ENCODE assay signal across 8 cellular contexts in the genomic region with DNA sequence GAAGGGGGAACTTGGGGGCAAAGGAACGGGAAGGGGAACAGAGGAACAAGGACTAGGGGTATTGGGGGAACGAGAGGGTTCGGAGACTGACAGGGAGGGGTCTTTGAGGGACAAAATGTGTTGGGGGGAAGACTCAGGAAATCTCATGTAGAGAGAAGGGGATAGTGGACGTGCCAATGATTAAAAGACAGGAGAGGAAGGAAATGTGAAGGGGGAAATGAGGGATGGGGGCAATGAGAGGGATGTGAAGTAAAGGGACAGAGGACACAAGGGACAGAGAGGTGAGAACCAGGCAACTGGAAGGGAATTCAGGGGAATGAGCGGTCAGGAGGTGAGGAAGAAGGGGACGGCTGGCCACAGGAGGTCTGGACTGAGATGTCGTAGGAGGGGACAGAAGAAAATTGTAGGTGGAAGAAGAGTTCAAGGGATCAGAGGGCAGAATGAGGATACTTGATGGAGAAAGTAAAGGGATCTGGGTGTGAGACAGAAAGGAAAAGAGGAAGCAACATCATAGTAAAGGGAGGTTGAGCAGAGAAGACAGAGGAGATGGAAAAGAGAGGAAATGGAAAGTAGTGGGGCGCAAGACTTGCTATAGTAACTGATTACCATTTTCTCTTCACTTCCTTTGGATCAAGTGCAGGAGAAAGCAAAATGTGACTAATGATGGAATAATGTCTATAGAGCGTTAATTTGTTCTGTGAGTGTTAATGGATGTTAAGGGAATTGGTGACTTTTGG. TPM values are rescaled to one million over a fixed set of nuclear protein-coding genes. Genes with fewer than 3 reads are reported as not detected.
DNase-seq lines count a peak whose midpoint lies in the region; ATAC-seq and TF ChIP-seq lines count a peak whose summit lies in the region.

No MANE protein-coding gene starts in this region.

- intact Hi-C loops in A673 (cut with micrococcal nuclease; ENCODE audit: unreplicated experiment) (loop anchor here (5.0 kb wide), 2 partner anchors 67 to 87 kb away; partner anchors contain the start of gene APH1B), HCT116 (cut with micrococcal nuclease) (no loop called here), spleen (cut with DNase I; ENCODE audit: low total_unique reads) (loop anchor here (10.0 kb wide), 1 partner anchor 85 kb away; the partner anchor contains the start of gene APH1B)

- 26% methylated on average over 5 of the region's 9 CpGs for WGBS in hepatocyte (ENCODE audit: low lambda C conversion rate, missing lambda C conversion rate)
- WGBS in spleen, 5 donors, result 2 to 3% (median 3%) methylated on average over 9 of the region's 9 CpGs

- H3K9me3 ChIP-seq in A673 (ENCODE audit: low read depth, low read length, poor library complexity, severe bottlenecking) (no peaks in the 10 kb centered on the region), HCT116 (ENCODE audit: control insufficient read depth in 1 of 2, insufficient read depth in 1 of 2, low read depth in 1 of 2, low read length in 2 of 2) (no peaks in the 10 kb centered on the region), WERI-Rb-1 (ENCODE audit: severe bottlenecking) (no peaks in the 10 kb centered on the region), hepatocyte (ENCODE audit: low read depth) (no peaks in the 10 kb centered on the region), spleen (no peaks in the 10 kb centered on the region)

- H3K79me2 ChIP-seq in HCT116 (ENCODE audit: insufficient read depth, low read length) (no peaks in the 10 kb centered on the region), hepatocyte (peaks cover 54% of the 10 kb centered on the region)

- no peaks in the 10 kb centered on the region for H3K27me3 ChIP-seq in A673 (replicated peaks; ENCODE audit: insufficient read depth, low read depth, low read length, poor library complexity)
- H3K27me3 ChIP-seq in HCT116 (ENCODE audit: insufficient read depth, low read length), result no peaks in the 10 kb centered on the region
- no peaks in the 10 kb centered on the region for H3K27me3 ChIP-seq in WERI-Rb-1 (ENCODE audit: insufficient read depth, low read depth, severe bottlenecking)
- H3K27me3 ChIP-seq in hepatocyte, result no peaks in the 10 kb centered on the region
- no peaks in the 10 kb centered on the region for H3K27me3 ChIP-seq in spleen (replicated peaks in 1 of 7)

- TF ChIP-seq POLR2A in HCT116 (IDR thresholded peaks at IDR 0.05; ENCODE audit: borderline replicate concordance, extremely low read depth, insufficient read depth, insufficient read length) (no peak), spleen (IDR thresholded peaks at IDR 0.05) (no peak)

- H3K4me3 ChIP-seq in A673 (ENCODE audit: low read depth, low read length, poor library complexity, severe bottlenecking) (peak overlapping the region; percentile 94), HCT116 (replicated peaks in 1 of 2; ENCODE audit: low read depth in 1 of 2, low read length in 2 of 2) (peak overlapping the region; percentile 73 to 76), WERI-Rb-1 (ENCODE audit: low read depth, low read length) (peak overlapping the region; percentile 88), hepatocyte (peak overlapping the region; percentile 83), spleen (peak overlapping the region; percentile 57 to 85 (median 62))

- CTCF ChIA-PET in A673 (lab: Charles Lee), result no interaction called here
- CTCF ChIA-PET in HCT116 (lab: Charles Lee), result interaction anchor here (1.2 kb wide), 1 partner anchor 142 kb away, joined by 3 read pairs; no protein-coding TSS in a partner anchor

- no peak for TF ChIP-seq RAD21 in HCT116 (IDR thresholded peaks at IDR 0.05; ENCODE audit: low read depth)

- H2AFZ ChIP-seq in HCT116 (ENCODE audit: low read depth, low read length, poor library complexity, severe bottlenecking) (no peak overlapping the region), hepatocyte (peak overlapping the region; percentile 98)

- H3K9ac ChIP-seq in HCT116 (ENCODE audit: low read length), result peak overlapping the region; percentile 59

- H3K4me2 ChIP-seq in HCT116 (ENCODE audit: low read length) (peak overlapping the region; percentile 88), hepatocyte (peak overlapping the region; percentile 91)

- H3K4me1 ChIP-seq in A673 (ENCODE audit: insufficient read depth, low read length, poor library complexity, severe bottlenecking) (peaks cover 23% of the 10 kb centered on the region), HCT116 (ENCODE audit: control insufficient read depth in 1 of 2, insufficient read depth in 2 of 2, low read length in 2 of 2) (peaks cover 4 to 16% of the 10 kb centered on the region in 2 experiments; a peak in 3 of 4 replicates), hepatocyte (ENCODE audit: insufficient read depth) (peaks cover 6% of the 10 kb centered on the region), spleen (peaks cover 37 to 61% (median 54%) of the 10 kb centered on the region in 6 donors)

- H3K36me3 ChIP-seq in A673 (ENCODE audit: insufficient read depth, low read length, poor library complexity, severe bottlenecking) (no peaks in the 10 kb centered on the region), HCT116 (ENCODE audit: control insufficient read depth in 1 of 2, insufficient read depth in 2 of 2, low read length in 2 of 2) (no peaks in the 10 kb centered on the region), WERI-Rb-1 (no peaks in the 10 kb centered on the region), hepatocyte (replicated peaks; ENCODE audit: insufficient read depth, low read depth) (no peaks in the 10 kb centered on the region), spleen (no peaks in the 10 kb centered on the region)

- no peak for TF ChIP-seq CTCF in A673 (conservative IDR thresholded peaks at IDR 0.05; ENCODE audit: low read depth, low read length)
- TF ChIP-seq CTCF in HCT116 (IDR thresholded peaks at IDR 0.05 in 2 of 3, conservative IDR thresholded peaks at IDR 0.05 in 1 of 3; ENCODE audit: borderline replicate concordance in 1 of 3, insufficient read depth in 1 of 3, low read depth in 2 of 3, low read length in 2 of 3), result no peak
- TF ChIP-seq CTCF in WERI-Rb-1 (IDR thresholded peaks at IDR 0.05; ENCODE audit: low read depth, low read length), result no peak
- no peak for TF ChIP-seq CTCF in hepatocyte (IDR thresholded peaks at IDR 0.05; ENCODE audit: poor library complexity)
- TF ChIP-seq CTCF in spleen (IDR thresholded peaks at IDR 0.05 in 8 of 11, conservative IDR thresholded peaks at IDR 0.05 in 3 of 11), result no peak

- ATAC-seq in HCT116 (no peak), HG02885 (IDR thresholded peaks at IDR 0.05; ENCODE audit: poor library complexity, unreplicated experiment) (no peak)

- H3K9me2 ChIP-seq in HCT116 (ENCODE audit: insufficient read depth) (no peaks in the 10 kb centered on the region), hepatocyte (replicated peaks; ENCODE audit: insufficient read depth) (no peaks in the 10 kb centered on the region)

- H4K20me1 ChIP-seq in HCT116 (ENCODE audit: insufficient read depth) (no peaks in the 10 kb centered on the region), hepatocyte (ENCODE audit: insufficient read depth, poor library complexity, severe bottlenecking) (no peaks in the 10 kb centered on the region)

- peak overlapping the region; percentile 80 for H3K27ac ChIP-seq in A673 (ENCODE audit: low read depth, low read length, poor library complexity, severe bottlenecking)
- H3K27ac ChIP-seq in HCT116 (ENCODE audit: low read depth, low read length), result no peak overlapping the region
- H3K27ac ChIP-seq in WERI-Rb-1, result peak overlapping the region; percentile 69
- peak overlapping the region; percentile 86 for H3K27ac ChIP-seq in hepatocyte
- H3K27ac ChIP-seq in spleen, result peak overlapping the region; percentile 76 to 97 (median 92)

- POLR2A ChIA-PET in A673 (lab: Charles Lee; ENCODE audit: low non-redundant PET) (no interaction called here), HCT116 (lab: Charles Lee) (interaction anchor here (1.4 kb wide), 1 partner anchor 33 kb away, joined by 4 read pairs; the partner anchor contains the start of gene RPS27L)

- BruUV-seq in A673 (replicated peaks; lab: Mats Ljungman, UMichigan) (no TSS peak), HCT116 (replicated peaks; lab: Mats Ljungman, UMichigan) (TSS peak; percentile 36)

- RAD21 ChIA-PET in HCT116 (lab: Charles Lee; ENCODE audit: low non-redundant PET in 1 of 2, low total read pairs in 2 of 2, uncharacterized antibody in 2 of 2, unreplicated experiment in 2 of 2), result no interaction called here

- DNase-seq in A673 (ENCODE audit: low spot score) (no peak), HCT116 (ENCODE audit: low read depth, low spot score) (no peak), WERI-Rb-1 (no peak), hepatocyte (ENCODE audit: low spot score) (no peak), spleen (no peak), NCI-H2081 treated with DMSO at 0.1 percent for 48 hours (lab: John Stamatoyannopoulos, UW) (no peak)
- DNase-seq in stimulated activated CD4-positive, alpha-beta T cell treated with anti-CD3 and anti-CD28 coated beads, Interleukin-1b, Interleukin-23, amount 100 ng/mL, for 48 hours, result no peak

TF ChIP-seq in HCT116, 20 proteins besides CTCF, POLR2A, EP300 and RAD21 (continues in another document):
- no peak for TF ChIP-seq SRF (IDR thresholded peaks at IDR 0.05; ENCODE audit: low read depth)
- TF ChIP-seq, protein P1, sequence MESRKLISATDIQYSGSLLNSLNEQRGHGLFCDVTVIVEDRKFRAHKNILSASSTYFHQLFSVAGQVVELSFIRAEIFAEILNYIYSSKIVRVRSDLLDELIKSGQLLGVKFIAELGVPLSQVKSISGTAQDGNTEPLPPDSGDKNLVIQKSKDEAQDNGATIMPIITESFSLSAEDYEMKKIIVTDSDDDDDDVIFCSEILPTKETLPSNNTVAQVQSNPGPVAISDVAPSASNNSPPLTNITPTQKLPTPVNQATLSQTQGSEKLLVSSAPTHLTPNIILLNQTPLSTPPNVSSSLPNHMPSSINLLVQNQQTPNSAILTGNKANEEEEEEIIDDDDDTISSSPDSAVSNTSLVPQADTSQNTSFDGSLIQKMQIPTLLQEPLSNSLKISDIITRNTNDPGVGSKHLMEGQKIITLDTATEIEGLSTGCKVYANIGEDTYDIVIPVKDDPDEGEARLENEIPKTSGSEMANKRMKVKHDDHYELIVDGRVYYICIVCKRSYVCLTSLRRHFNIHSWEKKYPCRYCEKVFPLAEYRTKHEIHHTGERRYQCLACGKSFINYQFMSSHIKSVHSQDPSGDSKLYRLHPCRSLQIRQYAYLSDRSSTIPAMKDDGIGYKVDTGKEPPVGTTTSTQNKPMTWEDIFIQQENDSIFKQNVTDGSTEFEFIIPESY (IDR thresholded peaks at IDR 0.05; ENCODE audit: extremely low read depth, insufficient replicate concordance, low read length), result no peak

RNA-seq across cellular contexts. Expression of gene RAB8B, which starts 0.7 kb away (rescaled TPM):
- 29.1 and 34.3 TPM in 2 replicates for total RNA-seq in A673 (2021)
- 19.4 TPM for total RNA-seq in HCT116 (2021; ENCODE audit: unreplicated experiment)
- polyA plus RNA-seq in HCT116 (2012), result 4.1 and 6.9 TPM in 2 replicates
- 36.9 and 40.5 TPM in 2 replicates for total RNA-seq in hepatocyte
- polyA plus RNA-seq in hepatocyte, result 11.7 and 16.4 TPM in 2 replicates
- 10 to 100 TPM; 63.4 to 96.4 (median 67.7) TPM for total RNA-seq in spleen
- 10 to 100 TPM; 18.9 to 24.1 (median 22.8) TPM for polyA plus RNA-seq in spleen

RNA-seq across cellular contexts. Expression of gene RPS27L, which starts 32.8 kb away (rescaled TPM):
- total RNA-seq in A673 (2021) (64.2 and 65.6 TPM in 2 replicates), HCT116 (2021; ENCODE audit: unreplicated experiment) (139 TPM), hepatocyte (97.3 and 134 TPM in 2 replicates), spleen (10 to 100 TPM; 42.1 to 98.3 (median 64.2) TPM)
- polyA plus RNA-seq in HCT116 (2012), result 58.0 and 76.4 TPM in 2 replicates
- polyA plus RNA-seq in hepatocyte (525 and 528 TPM in 2 replicates), spleen (100 to 1,000 TPM; 117 to 139 (median 125) TPM)
